ENCODE assay signal across 25 cellular contexts in the genomic region with DNA sequence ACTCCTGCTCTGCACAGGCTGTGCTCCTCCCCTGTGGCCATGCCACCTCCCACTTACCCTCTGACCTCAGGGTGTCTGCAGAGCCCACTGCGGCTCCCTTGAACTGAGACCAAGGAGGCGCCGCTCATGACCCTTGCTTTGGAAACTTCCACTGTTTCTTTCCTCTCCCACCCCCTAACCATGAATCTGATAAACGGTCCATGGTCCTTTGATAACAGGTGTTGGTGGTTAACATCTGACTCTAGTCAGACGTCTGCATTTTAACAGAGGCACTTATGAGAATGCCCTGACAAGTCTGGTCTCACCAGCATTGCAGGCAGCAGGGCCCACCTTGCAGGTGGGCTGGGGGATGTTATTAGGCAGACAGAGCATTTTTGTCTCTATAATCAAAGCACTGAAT.
"Had no signal": no experiment of that assay in that cellular context is flagged by ENCODE, and none has a peak within 500 bp of the region (broad histone marks: within the 10 kb centered on the region; RNA-seq: fewer than 3 reads in every experiment).

No MANE protein-coding gene starts in this region.

- H3K36me3 ChIP-seq: ovary, right lobe of liver, sigmoid colon, suprapubic skin, tibial artery, upper lobe of left lung, uterus had no signal

- H3K4me1 ChIP-seq: parathyroid adenoma, psoas muscle, right lobe of liver, sigmoid colon, testis, tibial artery, uterus had no signal

- H3K27me3 ChIP-seq: ovary, right lobe of liver, sigmoid colon, suprapubic skin, testis, tibial artery, upper lobe of left lung, uterus had no signal

- H3K9ac ChIP-seq: parathyroid adenoma had no signal

- H3K79me2 ChIP-seq: parathyroid adenoma had no signal

- H3K27ac ChIP-seq: ovary, parathyroid adenoma, psoas muscle, right lobe of liver, sigmoid colon, suprapubic skin, testis, tibial artery, upper lobe of left lung, uterus had no signal

- H3K4me3 ChIP-seq: ovary, psoas muscle, right lobe of liver, sigmoid colon, suprapubic skin, testis, tibial artery, upper lobe of left lung, uterus had no signal

- H3K9me3 ChIP-seq: ovary, psoas muscle, right lobe of liver, sigmoid colon, suprapubic skin, testis, tibial artery, upper lobe of left lung, uterus had no signal

- DNase-seq: naive B cell; naive thymus-derived CD8-positive, alpha-beta T cell; nephron progenitor cell; occipital lobe; ovary; posterior cingulate gyrus; psoas muscle; right cardiac atrium; right lobe of liver; sigmoid colon; small intestine; stimulated activated CD4-positive, alpha-beta T cell treated with anti-CD3 and anti-CD28 coated beads, Interleukin-15, amount 100 ng/mL, for 24 hours; stimulated activated CD4-positive, alpha-beta T cell treated with anti-CD3 and anti-CD28 coated beads, Interleukin-2, amount 100 ng/mL, for 24 hours; stimulated activated CD4-positive, alpha-beta T cell treated with anti-CD3 and anti-CD28 coated beads, Interleukin-2, amount 100 ng/mL, for 48 hours; stimulated activated CD4-positive, alpha-beta T cell treated with anti-CD3 and anti-CD28 coated beads, Interleukin-4, amount 100 ng/mL, for 24 hours; stimulated activated naive CD4-positive, alpha-beta T cell; substantia nigra; testis; tibial artery; trophoblast cell; upper lobe of left lung; uterus had no signal

- H2AFZ ChIP-seq: parathyroid adenoma had no signal

- ATAC-seq: naive thymus-derived CD8-positive, alpha-beta T cell; psoas muscle; right cardiac atrium; right lobe of liver; stimulated activated memory B cell treated with anti-CD40 and anti-IgM and Interleukin-4, amounts not matched to agents 10 μg/mL and 1 μg/mL and 100 μg/mL, for 72 hours had no signal
